ENCODE assay signal across 17 cellular contexts in the genomic region with DNA sequence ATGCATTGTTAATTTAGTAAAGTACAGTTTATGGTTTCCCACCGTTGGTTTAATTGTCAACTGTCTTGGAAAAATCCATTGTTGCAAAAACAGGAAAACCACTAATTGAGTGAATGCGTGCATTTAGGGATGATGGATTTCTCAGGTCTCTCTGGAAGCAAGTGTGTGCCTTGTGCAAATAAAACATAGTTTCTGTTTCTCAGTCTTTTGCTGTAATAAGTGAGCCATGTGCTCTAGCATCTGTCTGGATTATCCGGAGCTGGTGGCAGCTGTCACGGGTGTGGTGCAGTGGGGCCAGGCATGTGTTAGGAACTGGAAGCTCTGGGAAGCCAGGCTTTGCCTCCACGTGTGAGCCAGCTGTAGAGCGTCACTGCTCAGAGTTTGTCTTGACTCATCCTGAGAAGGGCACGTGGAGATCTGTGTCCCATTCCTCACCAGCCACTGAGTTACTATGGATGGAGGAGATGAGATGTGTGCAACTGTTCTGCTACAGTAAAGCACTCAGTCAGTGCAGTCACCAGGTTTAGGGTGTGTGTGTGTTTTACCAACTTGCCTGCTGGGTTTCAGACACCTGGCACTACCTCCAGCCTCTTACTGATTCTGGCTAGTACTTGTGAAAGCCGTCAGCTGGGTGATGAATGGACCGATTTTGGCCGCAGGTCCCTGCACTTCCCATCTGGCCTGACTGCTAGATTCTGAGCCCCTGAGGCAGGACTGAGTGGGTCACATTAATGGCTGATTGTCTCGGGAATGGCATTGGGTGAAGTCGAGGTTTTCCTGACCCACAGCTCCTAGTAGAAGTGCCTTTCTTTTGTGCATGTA. TPM values are rescaled to one million over a fixed set of nuclear protein-coding genes. Genes with fewer than 3 reads are reported as not detected.
DNase-seq lines count a peak whose midpoint lies in the region; TF ChIP-seq lines count a peak whose summit lies in the region.
"Had no signal": no experiment of that assay in that cellular context is flagged by ENCODE, and none has a peak within 500 bp of the region (broad histone marks: within the 10 kb centered on the region; RNA-seq: fewer than 3 reads in every experiment).

No MANE protein-coding gene starts in this region.

- no peak overlapping the region for H2BK15ac ChIP-seq in mesendoderm (replicated peaks; ENCODE audit: low read depth)

- H3K56ac ChIP-seq in mesendoderm (ENCODE audit: low read length): no peak overlapping the region

- no peak overlapping the region for H3K4ac ChIP-seq in mesendoderm (ENCODE audit: low read depth, low read length)

- peaks cover 74% of the 10 kb centered on the region for H3K4me1 Mint-ChIP-seq in activated naive CD8-positive, alpha-beta T cell treated with anti-CD3 and anti-CD28 coated beads for 36 hours

- H2BK5ac ChIP-seq in mesendoderm (ENCODE audit: low read length): no peak overlapping the region

- H3K27ac ChIP-seq in HEK293 (ENCODE audit: extremely low read depth, low read depth, low read length) (no peak overlapping the region), mesendoderm (ENCODE audit: low read depth, low read length) (no peak overlapping the region)
- H3K27ac ChIP-seq: skin epidermis had no signal

- no peak overlapping the region for H4K5ac ChIP-seq in mesendoderm (ENCODE audit: low read length)

- no peaks in the 10 kb centered on the region for H3K79me1 ChIP-seq in mesendoderm (ENCODE audit: low read length)

- H2AK5ac ChIP-seq in mesendoderm (ENCODE audit: low read length): no peak overlapping the region

- H3K4me1 ChIP-seq in HEK293 (ENCODE audit: control insufficient read depth, insufficient read depth, low read length) (no peaks in the 10 kb centered on the region), mesendoderm (ENCODE audit: control insufficient read depth, low read depth, low read length) (no peaks in the 10 kb centered on the region)

- no peak for TF ChIP-seq CTCF in HEK293 (tag by site-specific recombination; IDR thresholded peaks at IDR 0.05)

- POLR2A ChIA-PET in HEK293 (lab: Yijun Ruan, JAX): no interaction called here

- peaks cover 18% of the 10 kb centered on the region for H3K36me3 Mint-ChIP-seq in activated naive CD8-positive, alpha-beta T cell treated with anti-CD3 and anti-CD28 coated beads for 36 hours

- H3K9me3 ChIP-seq in HEK293 (ENCODE audit: control insufficient read depth, insufficient read depth, low read depth, low read length): no peaks in the 10 kb centered on the region

- H3K36me3 ChIP-seq in HEK293 (ENCODE audit: control insufficient read depth in 2 of 2, insufficient read depth in 1 of 2, low read length in 2 of 2) (no peaks in the 10 kb centered on the region), mesendoderm (ENCODE audit: control insufficient read depth, insufficient read depth, low read length) (no peaks in the 10 kb centered on the region)

- no peak overlapping the region for H3K4me3 Mint-ChIP-seq in activated naive CD8-positive, alpha-beta T cell treated with anti-CD3 and anti-CD28 coated beads for 36 hours
- H3K4me3 Mint-ChIP-seq: nephron progenitor cell had no signal

- CTCF ChIA-PET in HEK293 (lab: Yijun Ruan, JAX): interaction anchor here (1.3 kb wide), 1 partner anchor 10 kb away, joined by 5 read pairs; no protein-coding TSS in a partner anchor

- no peak overlapping the region for H3K23ac ChIP-seq in mesendoderm (ENCODE audit: low read length)

- no peaks in the 10 kb centered on the region for H3K79me2 ChIP-seq in mesendoderm (ENCODE audit: control insufficient read depth, insufficient read depth, low read length)

- H3K18ac ChIP-seq in mesendoderm (ENCODE audit: low read length): no peak overlapping the region

- no peak overlapping the region for H4K8ac ChIP-seq in mesendoderm (ENCODE audit: low read depth, low read length)

- no peak overlapping the region for H3K9ac ChIP-seq in mesendoderm (ENCODE audit: low read length)

- H2BK120ac ChIP-seq in mesendoderm (ENCODE audit: low read depth, low read length): no peak overlapping the region

- H3K4me2 ChIP-seq in mesendoderm (ENCODE audit: low read length): no peak overlapping the region

- WGBS in mesendoderm (ENCODE audit: extremely low coverage, insufficient coverage, low lambda C conversion rate): no CpG with 5 or more reads among the region's 12 CpGs

- H3K27me3 ChIP-seq in mesendoderm (ENCODE audit: insufficient read depth, low read length, poor library complexity): no peaks in the 10 kb centered on the region

- H3K27me3 Mint-ChIP-seq in activated naive CD8-positive, alpha-beta T cell treated with anti-CD3 and anti-CD28 coated beads for 36 hours: no peaks in the 10 kb centered on the region

- H3K4me3 ChIP-seq in HEK293 (ENCODE audit: low read depth, low read length) (no peak overlapping the region), mesendoderm (ENCODE audit: low read length) (no peak overlapping the region)
- H3K4me3 ChIP-seq: skin epidermis had no signal

- peak overlapping the region; percentile 17 for H3K27ac Mint-ChIP-seq in activated naive CD8-positive, alpha-beta T cell treated with anti-CD3 and anti-CD28 coated beads for 36 hours
- H3K27ac Mint-ChIP-seq: nephron progenitor cell had no signal

- DNase-seq in NCI-H1417 (lab: John Stamatoyannopoulos, UW) (peak in 2 of 3 experiments; percentile 37 to 67), NCI-H1417 treated with DMSO at 0.1 percent for 48 hours (lab: John Stamatoyannopoulos, UW) (no peak), iris pigment epithelial cell (ENCODE audit: low read depth) (peak; percentile 34), mesendoderm (no peak), NCI-H748 treated with DMSO at 0.1 percent for 48 hours (lab: John Stamatoyannopoulos, UW) (no peak), OCI-M1 (lab: John Stamatoyannopoulos, UW) (no peak)
- DNase-seq in activated naive CD8-positive, alpha-beta T cell treated with anti-CD3 and anti-CD28 coated beads for 36 hours: no peak
- DNase-seq: activated CD4-positive, alpha-beta T cell treated with anti-CD3 and anti-CD28 coated beads for 4 hours; activated effector memory CD4-positive, alpha-beta T cell treated with anti-CD3 and anti-CD28 coated beads, Interleukin-2, amount 50 U/mL, for 16 hours; cortex of kidney; DMS153; kidney glomerular epithelial cell; nephron progenitor cell; NK-92 treated with Interleukin-12 subunit alpha and Interleukin-12 subunit beta, amount 100 ng/mL, for 24 hours had no signal

- no peaks in the 10 kb centered on the region for H3K9me3 Mint-ChIP-seq in activated naive CD8-positive, alpha-beta T cell treated with anti-CD3 and anti-CD28 coated beads for 36 hours

TF ChIP-seq in HEK293, 187 proteins besides CTCF, POLR2A, EP300 and RAD21:
- TF ChIP-seq, protein P1, sequence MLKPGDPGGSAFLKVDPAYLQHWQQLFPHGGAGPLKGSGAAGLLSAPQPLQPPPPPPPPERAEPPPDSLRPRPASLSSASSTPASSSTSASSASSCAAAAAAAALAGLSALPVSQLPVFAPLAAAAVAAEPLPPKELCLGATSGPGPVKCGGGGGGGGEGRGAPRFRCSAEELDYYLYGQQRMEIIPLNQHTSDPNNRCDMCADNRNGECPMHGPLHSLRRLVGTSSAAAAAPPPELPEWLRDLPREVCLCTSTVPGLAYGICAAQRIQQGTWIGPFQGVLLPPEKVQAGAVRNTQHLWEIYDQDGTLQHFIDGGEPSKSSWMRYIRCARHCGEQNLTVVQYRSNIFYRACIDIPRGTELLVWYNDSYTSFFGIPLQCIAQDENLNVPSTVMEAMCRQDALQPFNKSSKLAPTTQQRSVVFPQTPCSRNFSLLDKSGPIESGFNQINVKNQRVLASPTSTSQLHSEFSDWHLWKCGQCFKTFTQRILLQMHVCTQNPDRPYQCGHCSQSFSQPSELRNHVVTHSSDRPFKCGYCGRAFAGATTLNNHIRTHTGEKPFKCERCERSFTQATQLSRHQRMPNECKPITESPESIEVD (tag by site-specific recombination; IDR thresholded peaks at IDR 0.05): peak; percentile 76
- no peak for TF ChIP-seq ZNF404 (tag by site-specific recombination; IDR thresholded peaks at IDR 0.05)

RNA-seq across cellular contexts. Expression of a gene that starts 7.2 kb away (rescaled TPM):
- total RNA-seq in activated naive CD8-positive, alpha-beta T cell treated with anti-CD3 and anti-CD28 coated beads for 36 hours: 10 to 100 TPM; 29.2 to 34.1 TPM
- polyA plus RNA-seq in mesendoderm (2013, experiment 1 of 2): 6.6 TPM
- polyA plus RNA-seq in mesendoderm (2013, experiment 2 of 2): 7.2 TPM
- total RNA-seq: LHCN-M2 had no signal

RNA-seq across cellular contexts. Expression of a gene that starts 44.6 kb away (rescaled TPM):
- not detected for total RNA-seq in activated naive CD8-positive, alpha-beta T cell treated with anti-CD3 and anti-CD28 coated beads for 36 hours
- polyA plus RNA-seq in mesendoderm (2013, experiment 1 of 2): not detected
- not detected for polyA plus RNA-seq in mesendoderm (2013, experiment 2 of 2)
- total RNA-seq: LHCN-M2 had no signal

Comparison
In these comparisons a context has a peak if more than half of its experiments do, and no peak if none do; other contexts are left out.
1. DNase-seq: peak in NCI-H1417 (2 of 3) and iris pigment epithelial cell (single experiment); none in NCI-H1417 treated with DMSO at 0.1 percent for 48 hours (single experiment), activated naive CD8-positive, alpha-beta T cell treated with anti-CD3 and anti-CD28 coated beads for 36 hours (single experiment), mesendoderm (single experiment), NCI-H748 treated with DMSO at 0.1 percent for 48 hours (single experiment) and OCI-M1 (single experiment).